Comparison of ENCODE assay signal across 1 cellular context in genomic region chr1:32334864-32335618, GRCh38.
TF ChIP-seq lines count a peak whose summit lies in the region.

No MANE protein-coding gene starts in this region.

TF ChIP-seq in K562, 482 proteins besides CTCF, POLR2A, EP300 and RAD21 (continued from another document and continues in another):
- no peak for TF ChIP-seq HOMEZ (CRISPR knock-in tag; IDR thresholded peaks at IDR 0.05)
- no peak for TF ChIP-seq ZNF407 (IDR thresholded peaks at IDR 0.05; ENCODE audit: low read depth)
- TF ChIP-seq, protein P1, sequence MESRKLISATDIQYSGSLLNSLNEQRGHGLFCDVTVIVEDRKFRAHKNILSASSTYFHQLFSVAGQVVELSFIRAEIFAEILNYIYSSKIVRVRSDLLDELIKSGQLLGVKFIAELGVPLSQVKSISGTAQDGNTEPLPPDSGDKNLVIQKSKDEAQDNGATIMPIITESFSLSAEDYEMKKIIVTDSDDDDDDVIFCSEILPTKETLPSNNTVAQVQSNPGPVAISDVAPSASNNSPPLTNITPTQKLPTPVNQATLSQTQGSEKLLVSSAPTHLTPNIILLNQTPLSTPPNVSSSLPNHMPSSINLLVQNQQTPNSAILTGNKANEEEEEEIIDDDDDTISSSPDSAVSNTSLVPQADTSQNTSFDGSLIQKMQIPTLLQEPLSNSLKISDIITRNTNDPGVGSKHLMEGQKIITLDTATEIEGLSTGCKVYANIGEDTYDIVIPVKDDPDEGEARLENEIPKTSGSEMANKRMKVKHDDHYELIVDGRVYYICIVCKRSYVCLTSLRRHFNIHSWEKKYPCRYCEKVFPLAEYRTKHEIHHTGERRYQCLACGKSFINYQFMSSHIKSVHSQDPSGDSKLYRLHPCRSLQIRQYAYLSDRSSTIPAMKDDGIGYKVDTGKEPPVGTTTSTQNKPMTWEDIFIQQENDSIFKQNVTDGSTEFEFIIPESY (CRISPR knock-in tag; IDR thresholded peaks at IDR 0.05), result peak; percentile 86
- 0 out of 2 replicates have a peak, but pooled peaks have one; percentile 25 for TF ChIP-seq ATF7 (IDR thresholded peaks at IDR 0.05)
- TF ChIP-seq JUND (IDR thresholded peaks at IDR 0.05; ENCODE audit: borderline replicate concordance, low read depth, low read length), result no peak
- TF ChIP-seq JUND (tag; IDR thresholded peaks at IDR 0.05; ENCODE audit: borderline replicate concordance, low read depth, low read length), result no peak
- TF ChIP-seq, protein P2, sequence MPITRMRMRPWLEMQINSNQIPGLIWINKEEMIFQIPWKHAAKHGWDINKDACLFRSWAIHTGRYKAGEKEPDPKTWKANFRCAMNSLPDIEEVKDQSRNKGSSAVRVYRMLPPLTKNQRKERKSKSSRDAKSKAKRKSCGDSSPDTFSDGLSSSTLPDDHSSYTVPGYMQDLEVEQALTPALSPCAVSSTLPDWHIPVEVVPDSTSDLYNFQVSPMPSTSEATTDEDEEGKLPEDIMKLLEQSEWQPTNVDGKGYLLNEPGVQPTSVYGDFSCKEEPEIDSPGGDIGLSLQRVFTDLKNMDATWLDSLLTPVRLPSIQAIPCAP (CRISPR knock-in tag; IDR thresholded peaks at IDR 0.05; ENCODE audit: borderline replicate concordance), result peak; percentile 71; the same call in 1 of the 2 replicates
- TF ChIP-seq, protein P3, sequence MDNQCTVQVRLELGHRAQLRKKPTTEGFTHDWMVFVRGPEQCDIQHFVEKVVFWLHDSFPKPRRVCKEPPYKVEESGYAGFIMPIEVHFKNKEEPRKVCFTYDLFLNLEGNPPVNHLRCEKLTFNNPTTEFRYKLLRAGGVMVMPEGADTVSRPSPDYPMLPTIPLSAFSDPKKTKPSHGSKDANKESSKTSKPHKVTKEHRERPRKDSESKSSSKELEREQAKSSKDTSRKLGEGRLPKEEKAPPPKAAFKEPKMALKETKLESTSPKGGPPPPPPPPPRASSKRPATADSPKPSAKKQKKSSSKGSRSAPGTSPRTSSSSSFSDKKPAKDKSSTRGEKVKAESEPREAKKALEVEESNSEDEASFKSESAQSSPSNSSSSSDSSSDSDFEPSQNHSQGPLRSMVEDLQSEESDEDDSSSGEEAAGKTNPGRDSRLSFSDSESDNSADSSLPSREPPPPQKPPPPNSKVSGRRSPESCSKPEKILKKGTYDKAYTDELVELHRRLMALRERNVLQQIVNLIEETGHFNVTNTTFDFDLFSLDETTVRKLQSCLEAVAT (IDR thresholded peaks at IDR 0.05), result no peak
- no peak for TF ChIP-seq ZNF561 (CRISPR knock-in tag; conservative IDR thresholded peaks at IDR 0.05)
- peak; percentile 87 for TF ChIP-seq ZNF764 (CRISPR knock-in tag; IDR thresholded peaks at IDR 0.05; ENCODE audit: low read depth)
- no peak for TF ChIP-seq C11orf30 (IDR thresholded peaks at IDR 0.05; ENCODE audit: low read depth)
- TF ChIP-seq ZSCAN29 (IDR thresholded peaks at IDR 0.05), result peak; percentile 73; the same call in 1 of the 2 replicates
- no peak for TF ChIP-seq SRSF7 (optimal IDR thresholded peaks at IDR 0.05; ENCODE audit: low read depth, low read length)
- peak; percentile 79; the same call in 1 of the 2 replicates for TF ChIP-seq ZC3H4 (CRISPR knock-in tag; IDR thresholded peaks at IDR 0.05; ENCODE audit: borderline replicate concordance)
- no peak; the same call in 1 of the 2 replicates for TF ChIP-seq POLR2H (tag; IDR thresholded peaks at IDR 0.05; ENCODE audit: low read depth)
- TF ChIP-seq FIP1L1 (IDR thresholded peaks at IDR 0.05; ENCODE audit: low read depth, low read length, poor library complexity, severe bottlenecking), result peak; percentile 90
- 0 out of 2 replicates have a peak, but pooled peaks have one; percentile 21 for TF ChIP-seq E2F5 (CRISPR knock-in tag; IDR thresholded peaks at IDR 0.05)
- TF ChIP-seq MNT (conservative IDR thresholded peaks at IDR 0.05), result peak in 1 of 2 experiments; percentile 62; a peak in 2 of 4 replicates
- TF ChIP-seq CXXC5 (CRISPR knock-in tag; IDR thresholded peaks at IDR 0.05), result peak; percentile 86
- TF ChIP-seq ZNF740 (CRISPR knock-in tag; IDR thresholded peaks at IDR 0.05), result 0 out of 2 replicates have a peak, but pooled peaks have one; percentile 14
- TF ChIP-seq ZNF740 (tag; IDR thresholded peaks at IDR 0.05), result no peak
- peak; percentile 41; the same call in 1 of the 2 replicates for TF ChIP-seq KLF16 (IDR thresholded peaks at IDR 0.05)
- peak; percentile 64; the same call in 1 of the 2 replicates for TF ChIP-seq SMC3 (conservative IDR thresholded peaks at IDR 0.05; ENCODE audit: insufficient read depth, low read depth, low read length)
- 0 out of 2 replicates have a peak, but pooled peaks have one; percentile 69 for TF ChIP-seq ZFPM2 (CRISPR knock-in tag; IDR thresholded peaks at IDR 0.05)
- TF ChIP-seq BRF1 (IDR thresholded peaks at IDR 0.05; ENCODE audit: borderline replicate concordance, extremely low read depth, insufficient read length), result no peak
- TF ChIP-seq NFIX (CRISPR knock-in tag; IDR thresholded peaks at IDR 0.05; ENCODE audit: low read depth), result no peak
